ENCODE assay signal across 1 cellular context in the genomic region with DNA sequence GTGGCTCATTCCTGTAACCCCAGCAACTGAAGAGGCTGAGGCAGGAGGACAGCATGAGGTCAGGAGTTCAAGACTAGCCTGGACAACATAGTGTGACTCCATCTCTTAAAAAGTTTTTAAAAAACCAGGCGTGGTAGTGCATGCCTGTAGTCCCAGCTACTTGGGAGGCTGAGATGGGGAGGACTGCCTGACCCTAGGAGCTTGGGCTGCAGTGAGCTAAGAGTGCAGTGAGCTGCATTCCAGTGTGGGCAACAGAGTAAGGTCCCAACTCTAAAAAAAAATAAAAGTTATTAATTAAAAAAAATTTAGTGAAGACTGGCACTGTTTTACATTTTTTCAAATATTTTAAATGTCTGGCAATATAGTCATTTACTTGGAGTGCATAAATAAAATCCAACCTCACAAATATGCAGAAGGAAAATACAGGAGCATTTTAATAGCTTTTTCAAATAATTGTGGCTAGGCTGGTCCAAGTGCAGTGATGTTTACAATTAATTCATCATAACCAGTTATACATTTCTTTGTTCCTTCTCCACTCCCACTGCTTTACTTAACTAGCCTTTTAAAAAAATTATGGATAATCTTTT.
TF ChIP-seq lines count a peak whose summit lies in the region.

No MANE protein-coding gene starts in this region.

TF ChIP-seq in GM23338, 12 proteins besides CTCF, POLR2A, EP300 and RAD21 (continued from another document):
- no peak for TF ChIP-seq ETS1 (IDR thresholded peaks at IDR 0.05)
- TF ChIP-seq ZNF331 (CRISPR knock-in tag; IDR thresholded peaks at IDR 0.05; ENCODE audit: low read depth), result no peak
- TF ChIP-seq REST (IDR thresholded peaks at IDR 0.05; ENCODE audit: unreplicated experiment), result no peak
- no peak for TF ChIP-seq ZNF114 (CRISPR knock-in tag; IDR thresholded peaks at IDR 0.05)
- TF ChIP-seq CREB1 (CRISPR knock-in tag; IDR thresholded peaks at IDR 0.05; ENCODE audit: low read depth), result no peak
- TF ChIP-seq JUNB (IDR thresholded peaks at IDR 0.05; ENCODE audit: unreplicated experiment), result no peak
- TF ChIP-seq POLR2AphosphoS5 (IDR thresholded peaks at IDR 0.05; ENCODE audit: low read depth), result no peak
- no peak for TF ChIP-seq STAT1 (IDR thresholded peaks at IDR 0.05; ENCODE audit: unreplicated experiment)
- TF ChIP-seq EZH2phosphoT487 (IDR thresholded peaks at IDR 0.05; ENCODE audit: unreplicated experiment), result no peak
- no peak for TF ChIP-seq EZH2 (IDR thresholded peaks at IDR 0.05; ENCODE audit: low read depth, unreplicated experiment)
